Comparison of ENCODE assay signal across 15 cellular contexts in genomic region chr1:32060914-32061313, GRCh38. TPM values are rescaled to one million over a fixed set of nuclear protein-coding genes. Genes with fewer than 3 reads are reported as not detected.
DNase-seq lines count a peak whose midpoint lies in the region; ATAC-seq and TF ChIP-seq lines count a peak whose summit lies in the region.
"Had no signal": no experiment of that assay in that cellular context is flagged by ENCODE, and none has a peak within 500 bp of the region (broad histone marks: within the 10 kb centered on the region; RNA-seq: fewer than 3 reads in every experiment).

No MANE protein-coding gene starts in this region.

- TF ChIP-seq RAD21 in IMR-90 (IDR thresholded peaks at IDR 0.05; ENCODE audit: low read length): no peak

- no peak overlapping the region for H3K9ac ChIP-seq in IMR-90 (ENCODE audit: low read depth, low read length)

- BruUV-seq in IMR-90 (replicated peaks; lab: Mats Ljungman, UMichigan): no TSS peak

- H2AFZ ChIP-seq in IMR-90 (replicated peaks; ENCODE audit: low read length, poor library complexity): no peak overlapping the region

- H3K18ac ChIP-seq in IMR-90 (ENCODE audit: low read depth, low read length): no peak overlapping the region

- peaks cover 12 to 48% of the 10 kb centered on the region in 2 donors for H3K36me3 Mint-ChIP-seq in CD4-positive, alpha-beta memory T cell
- H3K36me3 Mint-ChIP-seq in endothelial cell (ENCODE audit: low read depth, unreplicated experiment) (peaks cover 40% of the 10 kb centered on the region), neural crest cell (ENCODE audit: low read depth) (peaks cover 28% of the 10 kb centered on the region)
- peaks cover 22% of the 10 kb centered on the region for H3K36me3 Mint-ChIP-seq in activated CD4-positive, alpha-beta memory T cell treated with anti-CD3 and anti-CD28 coated beads for 36 hours

- no peaks in the 10 kb centered on the region for H3K9me3 Mint-ChIP-seq in CD4-positive, alpha-beta memory T cell
- H3K9me3 Mint-ChIP-seq in endothelial cell (ENCODE audit: unreplicated experiment) (no peaks in the 10 kb centered on the region), neural crest cell (no peaks in the 10 kb centered on the region)
- H3K9me3 Mint-ChIP-seq in activated CD4-positive, alpha-beta memory T cell treated with anti-CD3 and anti-CD28 coated beads for 36 hours: no peaks in the 10 kb centered on the region
- H3K9me3 Mint-ChIP-seq: activated CD4-positive, alpha-beta T cell treated with anti-CD3 and anti-CD28 coated beads, Interleukin-2, amount 10 ng/mL, durations not matched to agents 7 days and 5 days; T-helper 2 cell treated with Interferon-gamma antibody and Interleukin-4, amounts not matched to agents 5 μg/mL and 100 μg/mL, for 36 hours had no signal

- no peak overlapping the region for H2BK20ac ChIP-seq in IMR-90 (ENCODE audit: low read depth, low read length)

- intact Hi-C loops in CD4-positive, alpha-beta memory T cell (cut with micrococcal nuclease): loop anchor here (5.0 kb wide), 3 partner anchors 84 to 244 kb away; partner anchors contain the start of genes PTP4A2 and SPOCD1
- intact Hi-C loops in IMR-90 (cut with micrococcal nuclease): loop anchor here (10.0 kb wide), 1 partner anchor 266 kb away; no protein-coding TSS in a partner anchor
- intact Hi-C loops in activated CD4-positive, alpha-beta memory T cell treated with anti-CD3 and anti-CD28 coated beads for 36 hours (cut with micrococcal nuclease): no loop called here

- DNase-seq in CD4-positive, alpha-beta memory T cell: no peak
- DNase-seq in IMR-90 (no peak), endothelial cell (ENCODE audit: low spot score) (no peak), neural crest cell (ENCODE audit: low read depth, low spot score) (no peak), GM19240 (ENCODE audit: insufficient read length, low spot score) (no peak), NCI-H526 (lab: John Stamatoyannopoulos, UW) (no peak), ureter (ENCODE audit: low spot score) (no peak)
- DNase-seq in activated CD4-positive, alpha-beta memory T cell treated with anti-CD3 and anti-CD28 coated beads for 36 hours: no peak
- DNase-seq: activated CD4-positive, alpha-beta T cell treated with anti-CD3 and anti-CD28 coated beads, Interleukin-2, amount 10 ng/mL, durations not matched to agents 7 days and 5 days; left cardiac atrium; NCI-H146; NCI-H748 treated with DMSO at 0.1 percent for 48 hours; RPMI8226; sigmoid colon had no signal

- no peak overlapping the region for H3K23ac ChIP-seq in IMR-90 (ENCODE audit: low read depth, low read length)

- no peaks in the 10 kb centered on the region for H3K27me3 ChIP-seq in CD4-positive, alpha-beta memory T cell (ENCODE audit: insufficient read depth, low read length)
- H3K27me3 ChIP-seq in IMR-90 (ENCODE audit: control insufficient read depth, insufficient read depth, low read length): no peaks in the 10 kb centered on the region
- H3K27me3 ChIP-seq: sigmoid colon had no signal

- H3K79me1 ChIP-seq in IMR-90 (ENCODE audit: low read depth in 1 of 2, low read length in 2 of 2): peaks cover 17 to 64% of the 10 kb centered on the region in 2 experiments

- no peak overlapping the region for H2BK5ac ChIP-seq in IMR-90 (ENCODE audit: low read depth, low read length, poor library complexity, severe bottlenecking)

- peaks cover 14% of the 10 kb centered on the region for H3K9me1 ChIP-seq in IMR-90 (ENCODE audit: insufficient read depth, low read length)

- POLR2A ChIA-PET in CD4-positive, alpha-beta memory T cell (lab: Charles Lee; ENCODE audit: partially characterized antibody): interaction anchor here (1.6 kb wide), 1 partner anchor 12 kb away, joined by 11 read pairs; the partner anchor contains the start of gene TMEM39B
- POLR2A ChIA-PET in IMR-90 (lab: Charles Lee; ENCODE audit: unreplicated experiment): interaction anchor here (0.5 kb wide), 1 partner anchor 150 kb away, joined by 5 read pairs; no protein-coding TSS in a partner anchor
- POLR2A ChIA-PET in activated CD4-positive, alpha-beta memory T cell treated with anti-CD3 and anti-CD28 coated beads for 36 hours (lab: Charles Lee): interaction anchor here (0.9 kb wide), 1 partner anchor 12 kb away, joined by 3 read pairs; the partner anchor contains the start of gene TMEM39B

- TF ChIP-seq POLR2A in IMR-90 (IDR thresholded peaks at IDR 0.05; ENCODE audit: low read depth, low read length): no peak

- H3K4me1 Mint-ChIP-seq in CD4-positive, alpha-beta memory T cell: peaks cover 4 to 12% (median 5%) of the 10 kb centered on the region in 4 donors
- H3K4me1 Mint-ChIP-seq in endothelial cell (ENCODE audit: unreplicated experiment): peaks cover 30% of the 10 kb centered on the region
- H3K4me1 Mint-ChIP-seq in neural crest cell: peaks cover 34% of the 10 kb centered on the region
- H3K4me1 Mint-ChIP-seq in activated CD4-positive, alpha-beta memory T cell treated with anti-CD3 and anti-CD28 coated beads for 36 hours (ENCODE audit: low read depth): no peaks in the 10 kb centered on the region

- no peak overlapping the region for H3K4me3 Mint-ChIP-seq in CD4-positive, alpha-beta memory T cell
- H3K4me3 Mint-ChIP-seq in endothelial cell (ENCODE audit: unreplicated experiment): no peak overlapping the region
- H3K4me3 Mint-ChIP-seq in neural crest cell: no peak overlapping the region
- H3K4me3 Mint-ChIP-seq in activated CD4-positive, alpha-beta memory T cell treated with anti-CD3 and anti-CD28 coated beads for 36 hours: no peak overlapping the region
- H3K4me3 Mint-ChIP-seq: activated CD4-positive, alpha-beta T cell treated with anti-CD3 and anti-CD28 coated beads, Interleukin-2, amount 10 ng/mL, durations not matched to agents 7 days and 5 days; T-helper 2 cell treated with Interferon-gamma antibody and Interleukin-4, amounts not matched to agents 5 μg/mL and 100 μg/mL, for 36 hours had no signal

- H3K14ac ChIP-seq in IMR-90 (replicated peaks; ENCODE audit: low read depth, low read length): peak overlapping the region; percentile 34; the same call in 1 of the 2 replicates

- no peaks in the 10 kb centered on the region for H3K27me3 Mint-ChIP-seq in CD4-positive, alpha-beta memory T cell
- H3K27me3 Mint-ChIP-seq in endothelial cell (ENCODE audit: unreplicated experiment) (peaks cover 4% of the 10 kb centered on the region), neural crest cell (ENCODE audit: low read depth) (no peaks in the 10 kb centered on the region)
- no peaks in the 10 kb centered on the region for H3K27me3 Mint-ChIP-seq in activated CD4-positive, alpha-beta memory T cell treated with anti-CD3 and anti-CD28 coated beads for 36 hours
- H3K27me3 Mint-ChIP-seq: activated CD4-positive, alpha-beta T cell treated with anti-CD3 and anti-CD28 coated beads, Interleukin-2, amount 10 ng/mL, durations not matched to agents 7 days and 5 days had no signal

- no peak overlapping the region for H2AK5ac ChIP-seq in IMR-90 (ENCODE audit: low read depth, low read length)

- no peak overlapping the region for H4K91ac ChIP-seq in IMR-90 (ENCODE audit: insufficient read depth, low read depth, low read length)

- no peak overlapping the region for H4K8ac ChIP-seq in IMR-90 (ENCODE audit: low read depth in 2 of 2, low read length in 2 of 2)

- H2AK9ac ChIP-seq in IMR-90 (replicated peaks; ENCODE audit: low read depth, low read length, poor library complexity): no peak overlapping the region

- H4K20me1 ChIP-seq in IMR-90 (ENCODE audit: insufficient read depth, low read length): peaks cover 32% of the 10 kb centered on the region

- TF ChIP-seq CTCF in IMR-90 (conservative IDR thresholded peaks at IDR 0.05; ENCODE audit: low read depth, low read length): no peak
- no peak for TF ChIP-seq CTCF in endothelial cell (IDR thresholded peaks at IDR 0.05; ENCODE audit: unreplicated experiment)
- TF ChIP-seq CTCF in neural crest cell (conservative IDR thresholded peaks at IDR 0.05): no peak

- H3K4me1 ChIP-seq in CD4-positive, alpha-beta memory T cell (ENCODE audit: insufficient read depth, low read length): no peaks in the 10 kb centered on the region
- peaks cover 14% of the 10 kb centered on the region for H3K4me1 ChIP-seq in IMR-90 (ENCODE audit: control insufficient read depth, insufficient read depth, low read length)

- H3K27ac Mint-ChIP-seq in CD4-positive, alpha-beta memory T cell: peak overlapping the region in 6 of 7 donors; percentile 17 to 86 (median 66)
- H3K27ac Mint-ChIP-seq in endothelial cell (ENCODE audit: unreplicated experiment): peak overlapping the region; percentile 52
- H3K27ac Mint-ChIP-seq in neural crest cell (ENCODE audit: unreplicated experiment): peak overlapping the region; percentile 75
- H3K27ac Mint-ChIP-seq in activated CD4-positive, alpha-beta memory T cell treated with anti-CD3 and anti-CD28 coated beads for 36 hours: no peak overlapping the region

- dilution Hi-C loops in IMR-90 (cut with HindIII; ENCODE audit: low sequenced_read_pairs, unreplicated experiment): no loop called here

- no peak overlapping the region for H4K5ac ChIP-seq in IMR-90 (ENCODE audit: low read depth, low read length)

- ATAC-seq in IMR-90 (ENCODE audit: low read depth): no peak
- ATAC-seq: left cardiac atrium had no signal

- CTCF ChIA-PET in CD4-positive, alpha-beta memory T cell (lab: Charles Lee; ENCODE audit: partially characterized antibody): interaction anchor here (1.2 to 2.8 kb wide), 2 partner anchors 8 to 22 kb away, joined by 4 to 17 read pairs; no protein-coding TSS in a partner anchor
- CTCF ChIA-PET in IMR-90 (lab: Yijun Ruan, JAX): interaction anchor here (1.0 kb wide), 1 partner anchor 97 kb away, joined by 3 read pairs; no protein-coding TSS in a partner anchor
- CTCF ChIA-PET in activated CD4-positive, alpha-beta memory T cell treated with anti-CD3 and anti-CD28 coated beads for 36 hours (lab: Charles Lee): interaction anchor here (0.5 to 0.6 kb wide), 2 partner anchors 17 to 59 kb away, joined by 3 to 4 read pairs; no protein-coding TSS in a partner anchor

- no peak overlapping the region for H3K4me3 ChIP-seq in CD4-positive, alpha-beta memory T cell (ENCODE audit: low read length in 2 of 2)
- no peak overlapping the region for H3K4me3 ChIP-seq in IMR-90 (ENCODE audit: insufficient read depth, low read depth, low read length)
- H3K4me3 ChIP-seq: sigmoid colon had no signal

- no peak overlapping the region for H2BK120ac ChIP-seq in IMR-90 (ENCODE audit: low read depth, low read length)

- H3K36me3 ChIP-seq in CD4-positive, alpha-beta memory T cell (ENCODE audit: insufficient read depth, low read length): peaks cover 42% of the 10 kb centered on the region
- H3K36me3 ChIP-seq in IMR-90 (ENCODE audit: control insufficient read depth, insufficient read depth, low read length): peaks cover 48% of the 10 kb centered on the region

- no peaks in the 10 kb centered on the region for H3K9me3 ChIP-seq in CD4-positive, alpha-beta memory T cell (ENCODE audit: control insufficient read depth in 1 of 2, low read length in 2 of 2)
- no peaks in the 10 kb centered on the region for H3K9me3 ChIP-seq in IMR-90 (ENCODE audit: control insufficient read depth, insufficient read depth, low read length)
- H3K9me3 ChIP-seq: sigmoid colon had no signal

- in situ Hi-C loops in IMR-90 (cut with MboI; ENCODE audit: low sequenced_read_pairs): no loop called here

- H3K56ac ChIP-seq in IMR-90 (ENCODE audit: extremely low read depth, insufficient read depth, low read length): no peak overlapping the region

- no peak overlapping the region for H2BK15ac ChIP-seq in IMR-90 (ENCODE audit: low read depth, low read length)

- H3K4ac ChIP-seq in IMR-90 (ENCODE audit: low read depth, low read length): no peak overlapping the region

- no peak overlapping the region for H3K4me2 ChIP-seq in IMR-90 (ENCODE audit: low read depth, low read length)

- no peak overlapping the region for H3K27ac ChIP-seq in CD4-positive, alpha-beta memory T cell (ENCODE audit: low read depth, low read length)
- no peak overlapping the region for H3K27ac ChIP-seq in IMR-90 (ENCODE audit: insufficient read depth, low read length)

RNA-seq across cellular contexts. Expression of gene TMEM39B, which starts 11.8 kb away (rescaled TPM):
- total RNA-seq in CD4-positive, alpha-beta memory T cell: 10 to 100 TPM; 18.4 to 19.1 TPM
- polyA plus RNA-seq in CD4-positive, alpha-beta memory T cell: 1 to 10 TPM; 1.1 to 4.2 TPM
- total RNA-seq in IMR-90 (2012; rRNA removed) (4.4 and 6.5 TPM in 2 replicates), endothelial cell (ENCODE audit: unreplicated experiment) (26.9 TPM), neural crest cell (34.8 and 36.0 TPM in 2 replicates), ureter (21.9 TPM)
- 28.7 and 30.2 TPM in 2 replicates for polyA plus RNA-seq in IMR-90 (2012; rRNA removed)
- polyA plus RNA-seq in IMR-90 (2012; cell fraction: cytosol; rRNA removed): 21.5 and 31.3 TPM in 2 replicates
- 26.5 and 45.9 TPM in 2 replicates for polyA plus RNA-seq in IMR-90 (2012; cell fraction: nucleus; rRNA removed; ENCODE audit: low replicate concordance)
- 10 to 100 TPM; 18.9 to 19.7 TPM for total RNA-seq in activated CD4-positive, alpha-beta memory T cell treated with anti-CD3 and anti-CD28 coated beads for 36 hours

RNA-seq across cellular contexts. Expression of gene KPNA6, which starts 46.9 kb away (rescaled TPM):
- 10 to 100 TPM; 60.3 to 62.5 TPM for total RNA-seq in CD4-positive, alpha-beta memory T cell
- 10 to 100 TPM; 25.4 to 25.5 TPM for polyA plus RNA-seq in CD4-positive, alpha-beta memory T cell
- total RNA-seq in IMR-90 (2012; rRNA removed): 50.7 and 53.6 TPM in 2 replicates
- 25.4 and 27.0 TPM in 2 replicates for polyA plus RNA-seq in IMR-90 (2012; rRNA removed)
- 12.2 and 17.0 TPM in 2 replicates for polyA plus RNA-seq in IMR-90 (2012; cell fraction: cytosol; rRNA removed)
- polyA plus RNA-seq in IMR-90 (2012; cell fraction: nucleus; rRNA removed; ENCODE audit: low replicate concordance): 6.5 and 17.8 TPM in 2 replicates
- 95.3 TPM for total RNA-seq in endothelial cell (ENCODE audit: unreplicated experiment)
- 63.6 and 70.0 TPM in 2 replicates for total RNA-seq in neural crest cell
- 63.5 TPM for total RNA-seq in ureter
- 10 to 100 TPM; 69.8 to 77.6 TPM for total RNA-seq in activated CD4-positive, alpha-beta memory T cell treated with anti-CD3 and anti-CD28 coated beads for 36 hours

RNA-seq across cellular contexts. Expression of gene KHDRBS1, which starts 47.2 kb away (rescaled TPM):
- total RNA-seq in CD4-positive, alpha-beta memory T cell: 100 to 1,000 TPM; 114 to 122 TPM
- 100 to 1,000 TPM in 1 of 2 donors, 10 to 100 TPM in 1; 70.8 to 116 TPM for polyA plus RNA-seq in CD4-positive, alpha-beta memory T cell
- 33.7 and 39.7 TPM in 2 replicates for total RNA-seq in IMR-90 (2012; rRNA removed)
- polyA plus RNA-seq in IMR-90 (2012; rRNA removed): 52.6 and 67.6 TPM in 2 replicates
- polyA plus RNA-seq in IMR-90 (2012; cell fraction: cytosol; rRNA removed): 40.2 and 51.4 TPM in 2 replicates
- 41.3 and 49.0 TPM in 2 replicates for polyA plus RNA-seq in IMR-90 (2012; cell fraction: nucleus; rRNA removed; ENCODE audit: low replicate concordance)
- total RNA-seq in endothelial cell (ENCODE audit: unreplicated experiment): 203 TPM
- total RNA-seq in neural crest cell: 292 and 299 TPM in 2 replicates
- total RNA-seq in ureter: 139 TPM
- total RNA-seq in activated CD4-positive, alpha-beta memory T cell treated with anti-CD3 and anti-CD28 coated beads for 36 hours: 100 to 1,000 TPM; 200 to 203 TPM
